ENCODE assay signal across 10 cellular contexts in the genomic region with DNA sequence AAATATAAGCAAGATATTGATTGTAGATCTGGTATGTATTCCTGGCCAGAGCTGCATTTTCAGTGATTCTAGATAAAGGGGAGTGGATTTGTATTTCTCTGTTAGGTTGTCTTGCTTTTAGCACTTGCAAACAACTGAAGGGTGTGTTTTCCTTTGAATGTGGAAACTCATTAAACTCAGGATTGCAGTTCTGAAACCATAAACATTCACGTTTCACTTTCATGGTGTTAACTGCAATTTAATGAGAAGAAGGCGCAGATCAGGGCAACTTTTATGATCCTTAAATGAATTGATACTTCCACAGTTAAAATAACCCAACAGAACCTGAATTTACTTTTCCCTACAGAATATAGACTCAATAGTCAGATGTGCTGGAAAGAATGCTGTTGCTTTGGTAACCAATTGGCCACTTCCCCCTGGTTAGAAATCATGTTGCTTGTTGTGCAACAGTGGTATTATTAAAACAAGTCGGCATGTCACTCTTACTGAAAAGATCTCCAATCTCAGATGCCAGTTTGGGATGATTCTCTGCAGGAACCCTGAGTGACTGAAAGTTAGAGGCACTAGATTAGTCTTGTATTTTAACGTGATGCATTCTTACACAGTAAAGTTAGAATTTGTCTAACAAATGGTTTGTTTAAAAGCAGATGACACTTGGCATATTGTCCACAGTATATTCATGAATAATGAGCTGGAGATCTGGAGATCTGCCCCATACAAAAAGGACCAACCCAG.
A peak's percentile ranks its signal among the peaks of the same experiment; 100 is the strongest.
DNase-seq lines count a peak whose midpoint lies in the region; ATAC-seq, FAIRE-seq and TF ChIP-seq lines count a peak whose summit lies in the region.
"Had no signal": no experiment of that assay in that cellular context is flagged by ENCODE, and none has a peak within 500 bp of the region (broad histone marks: within the 10 kb centered on the region; RNA-seq: fewer than 3 reads in every experiment).

No MANE protein-coding gene starts in this region.

- DNase-seq in GM04504 (ENCODE audit: low read depth) (peak; percentile 65), NOMO-1 treated with dmso at 0.1 percent for 144 hours (lab: John Stamatoyannopoulos, UW; ENCODE audit: unreplicated experiment) (peak; percentile 51), fibroblast of gingiva (ENCODE audit: low read depth) (peak; percentile 83), psoas muscle (no peak), GM12892 (ENCODE audit: insufficient read length) (no peak), NCI-H526 (lab: John Stamatoyannopoulos, UW) (no peak), C1 segment of cervical spinal cord (lab: John Stamatoyannopoulos, UW) (no peak)
- DNase-seq in activated CD8-positive, alpha-beta memory T cell treated with anti-CD3 and anti-CD28 coated beads, Interleukin-2, amount 50 U/mL, for 48 hours, result no peak
- DNase-seq: DMS53, SJCRH30 had no signal

- peak in 3 of 4 donors; percentile 40 to 67 (median 49) for ATAC-seq in psoas muscle

- no peak for TF ChIP-seq CTCF in psoas muscle (IDR thresholded peaks at IDR 0.05)

- FAIRE-seq in GM12892 (lab: Jason Lieb, UNC), result no peak

- no peaks in the 10 kb centered on the region for H3K9me3 ChIP-seq in psoas muscle
- H3K9me3 ChIP-seq: SJCRH30 had no signal

- WGBS in psoas muscle, 3 donors, result 43 to 55% (median 45%) methylated on average over 4 of the region's 4 CpGs

- intact Hi-C loops in psoas muscle (cut with DNase I), result no loop called here

- no peaks in the 10 kb centered on the region for H3K4me1 ChIP-seq in psoas muscle

- H3K4me3 ChIP-seq in psoas muscle, result no peak overlapping the region
- H3K4me3 ChIP-seq: SJCRH30 had no signal

- no peaks in the 10 kb centered on the region for H3K36me3 ChIP-seq in psoas muscle (ENCODE audit: insufficient read depth in 1 of 2, low read depth in 1 of 2)
- H3K36me3 ChIP-seq: SJCRH30 had no signal

- no peaks in the 10 kb centered on the region for H3K27me3 ChIP-seq in psoas muscle (ENCODE audit: insufficient read depth in 3 of 3, low read length in 2 of 3)
- H3K27me3 ChIP-seq: SJCRH30 had no signal

- H3K27ac ChIP-seq in psoas muscle, result no peak overlapping the region
- H3K27ac ChIP-seq: SJCRH30 had no signal

- no peak for TF ChIP-seq POLR2A in GM12892 (IDR thresholded peaks at IDR 0.05; ENCODE audit: low read depth, low read length)

Comparison
In these comparisons a context has a peak if more than half of its experiments do, and no peak if none do; other contexts are left out.
1. DNase-seq: peak in GM04504 (single experiment), NOMO-1 treated with dmso at 0.1 percent for 144 hours (single experiment) and fibroblast of gingiva (single experiment); none in psoas muscle (0 of 2), GM12892 (single experiment), NCI-H526 (0 of 2), activated CD8-positive, alpha-beta memory T cell treated with anti-CD3 and anti-CD28 coated beads, Interleukin-2, amount 50 U/mL, for 48 hours (single experiment) and C1 segment of cervical spinal cord (0 of 14).